1 cellular context compared by ENCODE assay signal in the genomic region with DNA sequence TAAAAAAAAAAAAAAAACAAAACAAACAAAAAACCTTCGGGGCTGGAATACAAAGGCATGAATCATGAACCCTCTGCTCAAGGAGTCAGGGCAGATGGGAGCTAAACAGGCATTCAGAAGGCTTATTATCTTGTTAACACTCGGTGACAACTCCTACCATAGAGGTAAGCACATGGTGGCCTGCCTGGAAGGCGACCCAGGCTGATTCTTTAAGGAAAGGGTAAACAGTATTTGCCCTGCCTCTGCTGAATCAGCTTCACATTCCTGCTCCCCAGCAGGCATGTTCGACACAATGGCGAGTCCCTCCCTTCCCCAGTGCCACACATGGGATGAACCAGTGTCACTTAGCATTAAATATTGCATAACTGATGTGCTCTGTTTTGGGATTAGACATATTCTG.
TF ChIP-seq lines count a peak whose summit lies in the region.

No MANE protein-coding gene starts in this region.

TF ChIP-seq in IMR-90, 13 proteins besides CTCF, POLR2A, EP300 and RAD21:
- TF ChIP-seq CEBPB (IDR thresholded peaks at IDR 0.05; ENCODE audit: low read depth, low read length) (0 out of 2 replicates have a peak, but pooled peaks have one; percentile 37), RCOR1 (IDR thresholded peaks at IDR 0.05; ENCODE audit: insufficient replicate concordance, low read length) (no peak), NFE2L2 (IDR thresholded peaks at IDR 0.05; ENCODE audit: low read depth, low read length) (no peak)
